In the genomic region with DNA sequence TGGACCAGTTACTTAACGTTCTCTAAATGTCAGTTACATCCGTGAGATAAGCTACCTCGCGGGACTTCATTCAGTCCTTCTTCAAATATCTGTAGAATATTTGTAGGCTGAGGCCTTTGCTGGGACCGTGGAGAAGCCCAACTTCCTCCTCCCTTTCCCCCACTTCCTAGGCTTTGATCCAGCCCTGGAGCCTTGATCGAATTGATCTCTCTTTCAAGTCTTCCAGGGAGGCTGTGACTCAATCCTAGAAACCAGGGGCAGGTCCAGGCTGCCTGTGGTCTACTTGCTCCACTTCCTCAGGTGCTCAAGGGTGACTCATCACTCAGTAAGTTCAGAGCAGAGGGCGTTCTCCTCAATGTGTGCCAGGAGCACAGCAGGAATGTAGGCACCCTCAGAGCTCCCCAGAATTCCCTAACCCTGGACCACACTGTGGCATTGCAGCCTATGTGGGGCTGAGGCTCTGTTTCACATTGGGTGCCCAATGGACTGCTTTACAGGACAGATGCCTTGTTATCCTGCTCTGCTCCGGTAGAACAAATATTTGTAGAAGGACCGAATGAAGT, we compare ENCODE assay signal across 1 cellular context.
TF ChIP-seq lines count a peak whose summit lies in the region.

No MANE protein-coding gene starts in this region.

TF ChIP-seq in GM23338, 12 proteins besides CTCF, POLR2A, EP300 and RAD21 (continued from another document):
- no peak for TF ChIP-seq EZH2 (IDR thresholded peaks at IDR 0.05; ENCODE audit: low read depth, unreplicated experiment)
- TF ChIP-seq CREB1 (CRISPR knock-in tag; IDR thresholded peaks at IDR 0.05; ENCODE audit: low read depth): no peak
- TF ChIP-seq EZH2phosphoT487 (IDR thresholded peaks at IDR 0.05; ENCODE audit: unreplicated experiment): no peak
